Comparison of ENCODE assay signal across 1 cellular context in the genomic region with DNA sequence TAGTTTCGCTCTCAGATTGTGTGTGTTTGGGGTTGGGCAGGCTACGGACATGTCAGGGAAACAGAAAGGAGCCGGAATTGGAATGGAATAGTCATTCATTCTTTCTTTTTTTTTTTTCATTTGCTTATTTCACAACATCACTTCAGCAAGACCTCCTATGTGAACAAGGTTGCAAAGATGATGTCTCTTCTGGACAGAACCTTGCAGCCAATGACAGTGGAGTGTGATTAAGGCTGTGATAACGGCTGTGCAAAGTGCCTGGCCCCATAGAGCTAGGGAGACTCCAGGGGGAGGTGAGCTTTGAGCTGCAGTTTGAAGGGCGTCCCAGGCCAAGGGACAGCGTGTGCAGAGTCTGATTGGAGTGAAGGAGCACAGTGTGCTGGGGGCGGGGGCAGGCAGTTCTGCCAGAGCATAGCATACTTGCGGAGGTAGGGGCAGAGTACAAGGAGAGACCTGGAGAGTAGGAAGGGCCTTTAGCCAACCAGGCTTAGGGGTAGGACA.
TF ChIP-seq lines count a peak whose summit lies in the region.

No MANE protein-coding gene starts in this region.

TF ChIP-seq in HepG2, 621 proteins besides CTCF, POLR2A, EP300 and RAD21 (continued from another document and continues in another):
- TF ChIP-seq, protein P1, sequence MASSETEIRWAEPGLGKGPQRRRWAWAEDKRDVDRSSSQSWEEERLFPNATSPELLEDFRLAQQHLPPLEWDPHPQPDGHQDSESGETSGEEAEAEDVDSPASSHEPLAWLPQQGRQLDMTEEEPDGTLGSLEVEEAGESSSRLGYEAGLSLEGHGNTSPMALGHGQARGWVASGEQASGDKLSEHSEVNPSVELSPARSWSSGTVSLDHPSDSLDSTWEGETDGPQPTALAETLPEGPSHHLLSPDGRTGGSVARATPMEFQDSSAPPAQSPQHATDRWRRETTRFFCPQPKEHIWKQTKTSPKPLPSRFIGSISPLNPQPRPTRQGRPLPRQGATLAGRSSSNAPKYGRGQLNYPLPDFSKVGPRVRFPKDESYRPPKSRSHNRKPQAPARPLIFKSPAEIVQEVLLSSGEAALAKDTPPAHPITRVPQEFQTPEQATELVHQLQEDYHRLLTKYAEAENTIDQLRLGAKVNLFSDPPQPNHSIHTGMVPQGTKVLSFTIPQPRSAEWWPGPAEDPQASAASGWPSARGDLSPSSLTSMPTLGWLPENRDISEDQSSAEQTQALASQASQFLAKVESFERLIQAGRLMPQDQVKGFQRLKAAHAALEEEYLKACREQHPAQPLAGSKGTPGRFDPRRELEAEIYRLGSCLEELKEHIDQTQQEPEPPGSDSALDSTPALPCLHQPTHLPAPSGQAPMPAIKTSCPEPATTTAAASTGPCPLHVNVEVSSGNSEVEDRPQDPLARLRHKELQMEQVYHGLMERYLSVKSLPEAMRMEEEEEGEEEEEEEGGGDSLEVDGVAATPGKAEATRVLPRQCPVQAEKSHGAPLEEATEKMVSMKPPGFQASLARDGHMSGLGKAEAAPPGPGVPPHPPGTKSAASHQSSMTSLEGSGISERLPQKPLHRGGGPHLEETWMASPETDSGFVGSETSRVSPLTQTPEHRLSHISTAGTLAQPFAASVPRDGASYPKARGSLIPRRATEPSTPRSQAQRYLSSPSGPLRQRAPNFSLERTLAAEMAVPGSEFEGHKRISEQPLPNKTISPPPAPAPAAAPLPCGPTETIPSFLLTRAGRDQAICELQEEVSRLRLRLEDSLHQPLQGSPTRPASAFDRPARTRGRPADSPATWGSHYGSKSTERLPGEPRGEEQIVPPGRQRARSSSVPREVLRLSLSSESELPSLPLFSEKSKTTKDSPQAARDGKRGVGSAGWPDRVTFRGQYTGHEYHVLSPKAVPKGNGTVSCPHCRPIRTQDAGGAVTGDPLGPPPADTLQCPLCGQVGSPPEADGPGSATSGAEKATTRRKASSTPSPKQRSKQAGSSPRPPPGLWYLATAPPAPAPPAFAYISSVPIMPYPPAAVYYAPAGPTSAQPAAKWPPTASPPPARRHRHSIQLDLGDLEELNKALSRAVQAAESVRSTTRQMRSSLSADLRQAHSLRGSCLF (CRISPR knock-in tag; IDR thresholded peaks at IDR 0.05; ENCODE audit: borderline replicate concordance), result no peak
- TF ChIP-seq RBFOX2 (IDR thresholded peaks at IDR 0.05; ENCODE audit: low read depth, low read length) (no peak), RBAK (CRISPR knock-in tag; IDR thresholded peaks at IDR 0.05) (no peak), POGZ (CRISPR knock-in tag; IDR thresholded peaks at IDR 0.05) (no peak), ZKSCAN8 (CRISPR knock-in tag; IDR thresholded peaks at IDR 0.05; ENCODE audit: borderline replicate concordance) (peak; percentile 37; the same call in 1 of the 2 replicates), ZNF570 (CRISPR knock-in tag; IDR thresholded peaks at IDR 0.05; ENCODE audit: borderline replicate concordance) (no peak), ERF (CRISPR knock-in tag; IDR thresholded peaks at IDR 0.05) (0 out of 2 replicates have a peak, but pooled peaks have one; percentile 17), TGIF2 (CRISPR knock-in tag; IDR thresholded peaks at IDR 0.05) (no peak), ARHGAP35 (CRISPR knock-in tag; IDR thresholded peaks at IDR 0.05; ENCODE audit: borderline replicate concordance) (no peak), ZNF326 (CRISPR knock-in tag; IDR thresholded peaks at IDR 0.05; ENCODE audit: borderline replicate concordance) (no peak), NBN (conservative IDR thresholded peaks at IDR 0.05) (no peak), ZNF790 (CRISPR knock-in tag; IDR thresholded peaks at IDR 0.05; ENCODE audit: borderline replicate concordance) (no peak), HIVEP1 (CRISPR knock-in tag; IDR thresholded peaks at IDR 0.05) (peak; percentile 80), XRCC5 (optimal IDR thresholded peaks at IDR 0.05; ENCODE audit: low read length) (peak; percentile 37), SKI (IDR thresholded peaks at IDR 0.05; ENCODE audit: partially characterized antibody) (peak; percentile 64), PCBP1 (IDR thresholded peaks at IDR 0.05; ENCODE audit: borderline replicate concordance, low read depth, low read length) (no peak), ONECUT2 (CRISPR knock-in tag; IDR thresholded peaks at IDR 0.05) (no peak), BHLHE40 (IDR thresholded peaks at IDR 0.05; ENCODE audit: low read length) (no peak), ZNF264 (CRISPR knock-in tag; IDR thresholded peaks at IDR 0.05) (peak; percentile 89; the same call in 1 of the 2 replicates), SP2 (CRISPR knock-in tag; IDR thresholded peaks at IDR 0.05) (no peak), ZNF20 (CRISPR knock-in tag; IDR thresholded peaks at IDR 0.05) (no peak), CREM (IDR thresholded peaks at IDR 0.05) (peak; percentile 70; the same call in 1 of the 2 replicates), CREM (CRISPR knock-in tag; IDR thresholded peaks at IDR 0.05) (no peak), ZNF547 (CRISPR knock-in tag; IDR thresholded peaks at IDR 0.05) (no peak), HNRNPK (IDR thresholded peaks at IDR 0.05; ENCODE audit: low read depth, low read length, poor library complexity, severe bottlenecking) (no peak), ZNF562 (CRISPR knock-in tag; IDR thresholded peaks at IDR 0.05; ENCODE audit: borderline replicate concordance) (no peak), TBX2 (CRISPR knock-in tag; IDR thresholded peaks at IDR 0.05; ENCODE audit: borderline replicate concordance) (peak; percentile 48; the same call in 1 of the 2 replicates), FOXK1 (CRISPR knock-in tag; IDR thresholded peaks at IDR 0.05; ENCODE audit: borderline replicate concordance, low read depth) (no peak; the same call in 1 of the 2 replicates), LCORL (IDR thresholded peaks at IDR 0.05) (0 out of 2 replicates have a peak, but pooled peaks have one; percentile 10), LCORL (CRISPR knock-in tag; IDR thresholded peaks at IDR 0.05) (peak; percentile 91)
- TF ChIP-seq, protein P2, sequence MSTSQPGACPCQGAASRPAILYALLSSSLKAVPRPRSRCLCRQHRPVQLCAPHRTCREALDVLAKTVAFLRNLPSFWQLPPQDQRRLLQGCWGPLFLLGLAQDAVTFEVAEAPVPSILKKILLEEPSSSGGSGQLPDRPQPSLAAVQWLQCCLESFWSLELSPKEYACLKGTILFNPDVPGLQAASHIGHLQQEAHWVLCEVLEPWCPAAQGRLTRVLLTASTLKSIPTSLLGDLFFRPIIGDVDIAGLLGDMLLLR (CRISPR knock-in tag; IDR thresholded peaks at IDR 0.05), result no peak
- TF ChIP-seq, protein P3, sequence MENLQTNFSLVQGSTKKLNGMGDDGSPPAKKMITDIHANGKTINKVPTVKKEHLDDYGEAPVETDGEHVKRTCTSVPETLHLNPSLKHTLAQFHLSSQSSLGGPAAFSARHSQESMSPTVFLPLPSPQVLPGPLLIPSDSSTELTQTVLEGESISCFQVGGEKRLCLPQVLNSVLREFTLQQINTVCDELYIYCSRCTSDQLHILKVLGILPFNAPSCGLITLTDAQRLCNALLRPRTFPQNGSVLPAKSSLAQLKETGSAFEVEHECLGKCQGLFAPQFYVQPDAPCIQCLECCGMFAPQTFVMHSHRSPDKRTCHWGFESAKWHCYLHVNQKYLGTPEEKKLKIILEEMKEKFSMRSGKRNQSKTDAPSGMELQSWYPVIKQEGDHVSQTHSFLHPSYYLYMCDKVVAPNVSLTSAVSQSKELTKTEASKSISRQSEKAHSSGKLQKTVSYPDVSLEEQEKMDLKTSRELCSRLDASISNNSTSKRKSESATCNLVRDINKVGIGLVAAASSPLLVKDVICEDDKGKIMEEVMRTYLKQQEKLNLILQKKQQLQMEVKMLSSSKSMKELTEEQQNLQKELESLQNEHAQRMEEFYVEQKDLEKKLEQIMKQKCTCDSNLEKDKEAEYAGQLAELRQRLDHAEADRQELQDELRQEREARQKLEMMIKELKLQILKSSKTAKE (CRISPR knock-in tag; IDR thresholded peaks at IDR 0.05; ENCODE audit: borderline replicate concordance), result no peak
- TF ChIP-seq, protein P4, sequence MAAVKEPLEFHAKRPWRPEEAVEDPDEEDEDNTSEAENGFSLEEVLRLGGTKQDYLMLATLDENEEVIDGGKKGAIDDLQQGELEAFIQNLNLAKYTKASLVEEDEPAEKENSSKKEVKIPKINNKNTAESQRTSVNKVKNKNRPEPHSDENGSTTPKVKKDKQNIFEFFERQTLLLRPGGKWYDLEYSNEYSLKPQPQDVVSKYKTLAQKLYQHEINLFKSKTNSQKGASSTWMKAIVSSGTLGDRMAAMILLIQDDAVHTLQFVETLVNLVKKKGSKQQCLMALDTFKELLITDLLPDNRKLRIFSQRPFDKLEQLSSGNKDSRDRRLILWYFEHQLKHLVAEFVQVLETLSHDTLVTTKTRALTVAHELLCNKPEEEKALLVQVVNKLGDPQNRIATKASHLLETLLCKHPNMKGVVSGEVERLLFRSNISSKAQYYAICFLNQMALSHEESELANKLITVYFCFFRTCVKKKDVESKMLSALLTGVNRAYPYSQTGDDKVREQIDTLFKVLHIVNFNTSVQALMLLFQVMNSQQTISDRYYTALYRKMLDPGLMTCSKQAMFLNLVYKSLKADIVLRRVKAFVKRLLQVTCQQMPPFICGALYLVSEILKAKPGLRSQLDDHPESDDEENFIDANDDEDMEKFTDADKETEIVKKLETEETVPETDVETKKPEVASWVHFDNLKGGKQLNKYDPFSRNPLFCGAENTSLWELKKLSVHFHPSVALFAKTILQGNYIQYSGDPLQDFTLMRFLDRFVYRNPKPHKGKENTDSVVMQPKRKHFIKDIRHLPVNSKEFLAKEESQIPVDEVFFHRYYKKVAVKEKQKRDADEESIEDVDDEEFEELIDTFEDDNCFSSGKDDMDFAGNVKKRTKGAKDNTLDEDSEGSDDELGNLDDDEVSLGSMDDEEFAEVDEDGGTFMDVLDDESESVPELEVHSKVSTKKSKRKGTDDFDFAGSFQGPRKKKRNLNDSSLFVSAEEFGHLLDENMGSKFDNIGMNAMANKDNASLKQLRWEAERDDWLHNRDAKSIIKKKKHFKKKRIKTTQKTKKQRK (IDR thresholded peaks at IDR 0.05; ENCODE audit: low read length), result no peak
- TF ChIP-seq, protein P5, sequence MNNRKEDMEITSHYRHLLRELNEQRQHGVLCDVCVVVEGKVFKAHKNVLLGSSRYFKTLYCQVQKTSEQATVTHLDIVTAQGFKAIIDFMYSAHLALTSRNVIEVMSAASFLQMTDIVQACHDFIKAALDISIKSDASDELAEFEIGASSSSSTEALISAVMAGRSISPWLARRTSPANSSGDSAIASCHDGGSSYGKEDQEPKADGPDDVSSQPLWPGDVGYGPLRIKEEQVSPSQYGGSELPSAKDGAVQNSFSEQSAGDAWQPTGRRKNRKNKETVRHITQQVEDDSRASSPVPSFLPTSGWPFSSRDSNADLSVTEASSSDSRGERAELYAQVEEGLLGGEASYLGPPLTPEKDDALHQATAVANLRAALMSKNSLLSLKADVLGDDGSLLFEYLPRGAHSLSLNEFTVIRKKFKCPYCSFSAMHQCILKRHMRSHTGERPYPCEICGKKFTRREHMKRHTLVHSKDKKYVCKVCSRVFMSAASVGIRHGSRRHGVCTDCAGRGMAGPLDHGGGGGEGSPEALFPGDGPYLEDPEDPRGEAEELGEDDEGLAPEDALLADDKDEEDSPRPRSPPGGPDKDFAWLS (CRISPR knock-in tag; IDR thresholded peaks at IDR 0.05; ENCODE audit: borderline replicate concordance), result no peak
- TF ChIP-seq, protein P6, sequence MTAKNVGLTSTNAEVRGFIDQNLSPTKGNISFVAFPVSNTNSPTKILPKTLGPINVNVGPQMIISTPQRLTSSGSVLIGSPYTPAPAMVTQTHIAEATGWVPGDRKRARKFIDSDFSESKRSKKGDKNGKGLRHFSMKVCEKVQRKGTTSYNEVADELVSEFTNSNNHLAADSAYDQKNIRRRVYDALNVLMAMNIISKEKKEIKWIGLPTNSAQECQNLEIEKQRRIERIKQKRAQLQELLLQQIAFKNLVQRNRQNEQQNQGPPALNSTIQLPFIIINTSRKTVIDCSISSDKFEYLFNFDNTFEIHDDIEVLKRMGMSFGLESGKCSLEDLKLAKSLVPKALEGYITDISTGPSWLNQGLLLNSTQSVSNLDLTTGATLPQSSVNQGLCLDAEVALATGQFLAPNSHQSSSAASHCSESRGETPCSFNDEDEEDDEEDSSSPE (CRISPR knock-in tag; IDR thresholded peaks at IDR 0.05), result no peak; the same call in 1 of the 2 replicates
- TF ChIP-seq, protein P7, sequence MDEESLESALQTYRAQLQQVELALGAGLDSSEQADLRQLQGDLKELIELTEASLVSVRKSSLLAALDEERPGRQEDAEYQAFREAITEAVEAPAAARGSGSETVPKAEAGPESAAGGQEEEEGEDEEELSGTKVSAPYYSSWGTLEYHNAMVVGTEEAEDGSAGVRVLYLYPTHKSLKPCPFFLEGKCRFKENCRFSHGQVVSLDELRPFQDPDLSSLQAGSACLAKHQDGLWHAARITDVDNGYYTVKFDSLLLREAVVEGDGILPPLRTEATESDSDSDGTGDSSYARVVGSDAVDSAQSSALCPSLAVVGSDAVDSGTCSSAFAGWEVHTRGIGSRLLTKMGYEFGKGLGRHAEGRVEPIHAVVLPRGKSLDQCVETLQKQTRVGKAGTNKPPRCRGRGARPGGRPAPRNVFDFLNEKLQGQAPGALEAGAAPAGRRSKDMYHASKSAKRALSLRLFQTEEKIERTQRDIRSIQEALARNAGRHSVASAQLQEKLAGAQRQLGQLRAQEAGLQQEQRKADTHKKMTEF (CRISPR knock-in tag; IDR thresholded peaks at IDR 0.05), result peak; percentile 46; the same call in 1 of the 2 replicates
- TF ChIP-seq, protein P8, sequence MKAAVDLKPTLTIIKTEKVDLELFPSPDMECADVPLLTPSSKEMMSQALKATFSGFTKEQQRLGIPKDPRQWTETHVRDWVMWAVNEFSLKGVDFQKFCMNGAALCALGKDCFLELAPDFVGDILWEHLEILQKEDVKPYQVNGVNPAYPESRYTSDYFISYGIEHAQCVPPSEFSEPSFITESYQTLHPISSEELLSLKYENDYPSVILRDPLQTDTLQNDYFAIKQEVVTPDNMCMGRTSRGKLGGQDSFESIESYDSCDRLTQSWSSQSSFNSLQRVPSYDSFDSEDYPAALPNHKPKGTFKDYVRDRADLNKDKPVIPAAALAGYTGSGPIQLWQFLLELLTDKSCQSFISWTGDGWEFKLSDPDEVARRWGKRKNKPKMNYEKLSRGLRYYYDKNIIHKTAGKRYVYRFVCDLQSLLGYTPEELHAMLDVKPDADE (CRISPR knock-in tag; IDR thresholded peaks at IDR 0.05), result no peak
- TF ChIP-seq, protein P9, sequence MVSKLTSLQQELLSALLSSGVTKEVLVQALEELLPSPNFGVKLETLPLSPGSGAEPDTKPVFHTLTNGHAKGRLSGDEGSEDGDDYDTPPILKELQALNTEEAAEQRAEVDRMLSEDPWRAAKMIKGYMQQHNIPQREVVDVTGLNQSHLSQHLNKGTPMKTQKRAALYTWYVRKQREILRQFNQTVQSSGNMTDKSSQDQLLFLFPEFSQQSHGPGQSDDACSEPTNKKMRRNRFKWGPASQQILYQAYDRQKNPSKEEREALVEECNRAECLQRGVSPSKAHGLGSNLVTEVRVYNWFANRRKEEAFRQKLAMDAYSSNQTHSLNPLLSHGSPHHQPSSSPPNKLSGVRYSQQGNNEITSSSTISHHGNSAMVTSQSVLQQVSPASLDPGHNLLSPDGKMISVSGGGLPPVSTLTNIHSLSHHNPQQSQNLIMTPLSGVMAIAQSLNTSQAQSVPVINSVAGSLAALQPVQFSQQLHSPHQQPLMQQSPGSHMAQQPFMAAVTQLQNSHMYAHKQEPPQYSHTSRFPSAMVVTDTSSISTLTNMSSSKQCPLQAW (CRISPR knock-in tag; IDR thresholded peaks at IDR 0.05), result peak; percentile 57
- TF ChIP-seq, protein P10, sequence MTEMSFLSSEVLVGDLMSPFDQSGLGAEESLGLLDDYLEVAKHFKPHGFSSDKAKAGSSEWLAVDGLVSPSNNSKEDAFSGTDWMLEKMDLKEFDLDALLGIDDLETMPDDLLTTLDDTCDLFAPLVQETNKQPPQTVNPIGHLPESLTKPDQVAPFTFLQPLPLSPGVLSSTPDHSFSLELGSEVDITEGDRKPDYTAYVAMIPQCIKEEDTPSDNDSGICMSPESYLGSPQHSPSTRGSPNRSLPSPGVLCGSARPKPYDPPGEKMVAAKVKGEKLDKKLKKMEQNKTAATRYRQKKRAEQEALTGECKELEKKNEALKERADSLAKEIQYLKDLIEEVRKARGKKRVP (CRISPR knock-in tag; IDR thresholded peaks at IDR 0.05), result no peak
